Comparison of ENCODE assay signal across 8 cellular contexts in the genomic region with DNA sequence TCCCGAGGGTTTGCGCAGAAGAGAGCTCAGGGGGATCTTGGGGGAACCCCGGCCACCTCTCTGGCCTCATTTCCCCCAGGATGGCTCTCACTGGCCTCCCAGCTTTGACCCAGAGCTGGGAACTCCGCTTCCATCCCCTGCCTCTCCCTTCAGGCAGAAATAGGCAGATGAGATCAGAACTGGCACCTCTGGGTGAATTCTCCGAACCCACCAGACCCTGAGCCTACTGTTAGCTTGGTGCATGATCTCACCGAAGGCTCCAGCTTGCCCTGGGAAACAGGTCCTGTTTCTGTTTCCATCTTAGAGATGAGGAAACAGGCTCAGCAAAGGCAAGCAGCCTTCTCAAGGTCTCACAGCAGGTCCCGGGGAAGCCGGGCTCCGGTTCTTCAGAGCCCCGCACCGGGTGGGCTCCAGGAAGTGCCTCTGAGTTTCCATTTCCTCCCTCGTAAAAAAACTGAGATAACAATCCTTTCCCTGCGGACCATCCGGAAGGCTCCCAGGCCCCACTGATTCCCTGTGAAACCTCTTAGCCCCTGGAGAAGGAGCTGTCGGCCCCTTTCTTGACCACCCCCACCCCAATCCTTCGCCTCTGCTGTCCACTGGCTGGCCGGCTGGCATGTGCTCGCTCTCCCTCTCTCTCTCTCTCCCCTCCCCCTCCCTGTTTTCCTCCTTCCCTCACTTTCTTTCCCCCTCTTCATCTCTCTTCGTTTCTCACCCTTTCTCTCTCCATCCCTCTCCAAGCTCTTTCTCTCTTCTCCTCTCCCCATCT. TPM values are rescaled to one million over a fixed set of nuclear protein-coding genes. Genes with fewer than 3 reads are reported as not detected.
A peak's percentile ranks its signal among the peaks of the same experiment; 100 is the strongest.
DNase-seq lines count a peak whose midpoint lies in the region; ATAC-seq and TF ChIP-seq lines count a peak whose summit lies in the region.

No MANE protein-coding gene starts in this region.

- CTCF ChIA-PET in T-cell (lab: Charles Lee): interaction anchor here (0.6 to 1.2 kb wide), 4 partner anchors 42 to 185 kb away, joined by 3 to 4 read pairs (median 4); no protein-coding TSS in a partner anchor

- no peak overlapping the region for H3K27ac Mint-ChIP-seq in T-cell

- H3K27me3 Mint-ChIP-seq in T-cell: peaks cover 11 to 14% of the 10 kb centered on the region in 2 donors

- POLR2A ChIA-PET in T-cell (lab: Charles Lee): interaction anchor here in 1 of 2 donors (0.5 kb wide), 1 partner anchor 11 kb away, joined by 7 read pairs; no protein-coding TSS in a partner anchor

- DNase-seq in H7 (peak; percentile 82), T-cell (no peak), glomerular visceral epithelial cell (ENCODE audit: extremely low spot score) (peak; percentile 74), retina (peak; percentile 77), GM10266 (ENCODE audit: extremely low spot score) (no peak), sciatic nerve (ENCODE audit: low spot score) (no peak), NCI-H2196 treated with DMSO at 0.1 percent for 48 hours (lab: John Stamatoyannopoulos, UW; ENCODE audit: unreplicated experiment) (no peak)

- H3K4me1 Mint-ChIP-seq in T-cell: peaks cover 27 to 43% (median 29%) of the 10 kb centered on the region in 3 donors

- H3K4me3 ChIP-seq in H7 (ENCODE audit: insufficient read depth, low read depth, low read length): peak overlapping the region; percentile 100

- no peaks in the 10 kb centered on the region for H3K9me3 Mint-ChIP-seq in T-cell

- ATAC-seq in T-cell (replicated peaks in 1 of 4) (no peak), sciatic nerve (no peak), HG02798 (IDR thresholded peaks at IDR 0.05; ENCODE audit: poor library complexity, unreplicated experiment) (no peak)

- intact Hi-C loops in sciatic nerve (cut with DNase I): no loop called here

- H3K27me3 ChIP-seq in H7 (ENCODE audit: control insufficient read depth, insufficient read depth, low read length): no peaks in the 10 kb centered on the region

- H3K4me3 Mint-ChIP-seq in T-cell: peak overlapping the region in 2 of 3 donors; percentile 43 to 87

- no peak for TF ChIP-seq CTCF in GM10266 (IDR thresholded peaks at IDR 0.05; ENCODE audit: control insufficient read depth, insufficient read depth, low read depth, missing control alignments)

- peaks cover 1% of the 10 kb centered on the region for H3K36me3 ChIP-seq in H7 (replicated peaks; ENCODE audit: control insufficient read depth, insufficient read depth, low read length)

- H3K36me3 Mint-ChIP-seq in T-cell: no peaks in the 10 kb centered on the region

RNA-seq across cellular contexts. Expression of a gene that starts 2.1 kb away (rescaled TPM):
- total RNA-seq in H7 (2014; rRNA removed; shearing (Covaris generic)): 152 and 207 TPM in 2 replicates
- 1 to 10 TPM in 4 of 5 donors, under 1 TPM in 1; 0.30 to 1.8 (median 1.4) TPM for total RNA-seq in T-cell
- 115 TPM for total RNA-seq in sciatic nerve

RNA-seq across cellular contexts. Expression of a gene that starts 39.3 kb away (rescaled TPM):
- total RNA-seq in H7 (2014; rRNA removed; shearing (Covaris generic)): 23.9 and 24.2 TPM in 2 replicates
- total RNA-seq in T-cell (1 to 10 TPM in 1 of 5 donors, under 1 TPM in 3, not detected in 1; 0.39 to 1.0 (median 0.87) TPM), sciatic nerve (164 TPM)

RNA-seq across cellular contexts. Expression of a gene that starts 42.8 kb away (rescaled TPM):
- 160 and 204 TPM in 2 replicates for total RNA-seq in H7 (2014; rRNA removed; shearing (Covaris generic))
- 10 to 100 TPM; 32.1 to 47.5 (median 41.5) TPM for total RNA-seq in T-cell
- 29.1 TPM for total RNA-seq in sciatic nerve

RNA-seq across cellular contexts. Expression of a gene that starts 57.4 kb away (rescaled TPM):
- total RNA-seq in H7 (2014; rRNA removed; shearing (Covaris generic)): 826 and 994 TPM in 2 replicates
- 1 to 10 TPM; 2.0 to 9.5 (median 6.8) TPM for total RNA-seq in T-cell
- 79.3 TPM for total RNA-seq in sciatic nerve

Comparison
In these comparisons a context has a peak if more than half of its experiments do, and no peak if none do; other contexts are left out.
1. DNase-seq: peak in H7 (single experiment), glomerular visceral epithelial cell (single experiment) and retina (single experiment); none in T-cell (0 of 34), GM10266 (single experiment), sciatic nerve (single experiment) and NCI-H2196 treated with DMSO at 0.1 percent for 48 hours (single experiment).
2. RNA of a gene that starts 2.1 kb away (total RNA-seq): 152 to 207 TPM in H7 and 115 TPM in sciatic nerve (single experiment); 0.30 to 1.8 TPM in T-cell; every median in the first group is over 10 times any median in the second.
3. RNA of a gene that starts 39.3 kb away (total RNA-seq): 164 TPM in sciatic nerve (single experiment) and 23.9 to 24.2 TPM in H7; 0.39 to 1.0 TPM in T-cell; every median in the first group is over 10 times any median in the second.